Comparison of ENCODE assay signal across 8 cellular contexts in the genomic region with DNA sequence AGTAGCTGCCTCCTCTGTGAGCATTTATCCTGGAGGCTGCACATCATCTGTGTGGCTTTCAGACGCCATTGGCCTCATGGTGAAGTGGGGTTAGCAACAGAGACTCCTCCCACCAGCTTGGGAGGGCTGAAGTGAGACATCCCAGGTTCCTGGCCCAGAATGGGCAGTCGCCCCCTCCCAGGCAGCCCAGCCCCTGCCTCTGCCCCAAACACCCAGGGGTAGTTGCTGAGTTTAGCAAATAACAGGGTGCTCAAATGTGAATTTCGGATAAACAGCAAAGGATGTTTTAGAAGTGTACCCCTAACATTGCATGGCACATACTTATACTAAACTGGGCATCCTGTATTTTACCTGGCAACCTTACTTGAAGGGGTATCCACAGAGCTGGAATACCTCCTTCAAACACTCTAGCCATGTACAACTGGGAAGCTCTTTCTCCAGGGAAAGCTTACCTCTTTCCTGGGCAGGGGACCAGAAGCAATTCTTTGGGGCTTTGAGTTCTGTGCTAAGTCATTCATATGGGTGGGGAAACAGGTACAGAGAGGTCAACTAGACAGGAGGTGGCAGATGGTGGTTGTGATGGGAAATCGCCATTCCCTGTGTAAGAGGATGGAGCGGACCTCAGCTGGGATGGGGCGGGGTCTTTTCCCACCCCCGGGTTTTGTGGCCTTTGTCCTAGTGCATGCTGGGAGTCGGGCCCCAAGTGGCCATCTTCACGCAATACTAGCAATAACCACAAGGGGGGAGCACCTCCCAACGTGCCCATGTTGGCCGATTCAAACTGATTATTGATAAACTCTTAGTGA. TPM values are rescaled to one million over a fixed set of nuclear protein-coding genes. Genes with fewer than 3 reads are reported as not detected.
DNase-seq lines count a peak whose midpoint lies in the region; ATAC-seq, FAIRE-seq and TF ChIP-seq lines count a peak whose summit lies in the region.

No MANE protein-coding gene starts in this region.

- peak; percentile 98 for TF ChIP-seq POLR2A in GM12891 (IDR thresholded peaks at IDR 0.05; ENCODE audit: low read depth, low read length)
- no peak for TF ChIP-seq POLR2A in transverse colon (IDR thresholded peaks at IDR 0.05)

- no peak overlapping the region for H2BK120ac ChIP-seq in mesenchymal stem cell (ENCODE audit: low read depth, low read length)

- peak overlapping the region; percentile 78 for H3K9ac ChIP-seq in mesenchymal stem cell (ENCODE audit: low read length)

- H3K4me3 ChIP-seq in AG04449 (ENCODE audit: low read depth, low read length) = no peak overlapping the region
- H3K4me3 ChIP-seq in dorsolateral prefrontal cortex = no peak overlapping the region
- H3K4me3 ChIP-seq in mesenchymal stem cell (ENCODE audit: insufficient read depth in 1 of 2, low read depth in 1 of 2, low read length in 2 of 2) = peak overlapping the region; percentile 4 to 21
- H3K4me3 ChIP-seq in transverse colon = no peak overlapping the region

- no peaks in the 10 kb centered on the region for H3K36me3 Mint-ChIP-seq in WTC11

- peak overlapping the region; percentile 56 for H3K4me3 Mint-ChIP-seq in WTC11

- H2BK5ac ChIP-seq in mesenchymal stem cell (ENCODE audit: low read depth, low read length, poor library complexity, severe bottlenecking) = no peak overlapping the region

- ATAC-seq in WTC11 (peak; percentile 90), HG03135 (IDR thresholded peaks at IDR 0.05; ENCODE audit: unreplicated experiment) (no peak)

- DNase-seq in AG04449 (ENCODE audit: low read depth, low spot score) (no peak), GM12891 (ENCODE audit: insufficient read length, low spot score) (no peak), NCI-H1930 (lab: John Stamatoyannopoulos, UW) (peak; percentile 61 to 65), WTC11 (ENCODE audit: low spot score) (peak; percentile 85), dorsolateral prefrontal cortex (peak in 7 of 10 donors; percentile 14 to 62 (median 59)), mesenchymal stem cell (peak; percentile 62), transverse colon (peak; percentile 48)

- peak overlapping the region in 1 of 2 experiments; percentile 5 for H2BK12ac ChIP-seq in mesenchymal stem cell (ENCODE audit: low read length in 2 of 2)

- no peak overlapping the region for H2AK5ac ChIP-seq in mesenchymal stem cell (ENCODE audit: low read length, severe bottlenecking)

- H3K27ac ChIP-seq in dorsolateral prefrontal cortex = peak overlapping the region in 25 of 59 donors; percentile 1 to 76 (median 48)
- H3K27ac ChIP-seq in mesenchymal stem cell (ENCODE audit: low read length, poor library complexity, severe bottlenecking) = no peak overlapping the region
- H3K27ac ChIP-seq in transverse colon = no peak overlapping the region

- H3K4ac ChIP-seq in mesenchymal stem cell (ENCODE audit: low read depth in 1 of 2, low read length in 2 of 2) = no peak overlapping the region

- peak overlapping the region; percentile 57 for H4K8ac ChIP-seq in mesenchymal stem cell (ENCODE audit: low read length)

- WGBS in mesenchymal stem cell = 22% methylated on average over 10 of the region's 11 CpGs
- WGBS in transverse colon (ENCODE audit: low coverage in 1 of 2), 2 donors = 8 to 21% methylated on average over 2 to 11 of the region's 11 CpGs

- H3K9me3 ChIP-seq in mesenchymal stem cell (ENCODE audit: control insufficient read depth, low read length) (no peaks in the 10 kb centered on the region), transverse colon (no peaks in the 10 kb centered on the region)

- intact Hi-C loops in dorsolateral prefrontal cortex (cut with DNase I) = loop anchor here (5.0 to 10.0 kb wide), 2 partner anchors 42 to 160 kb away; a partner anchor contains a TSS
- intact Hi-C loops in transverse colon (cut with DNase I; ENCODE audit: low total_unique reads) = no loop called here

- H3K27me3 ChIP-seq in dorsolateral prefrontal cortex (no peaks in the 10 kb centered on the region), mesenchymal stem cell (ENCODE audit: control insufficient read depth in 1 of 2, insufficient read depth in 1 of 2, low read length in 2 of 2) (peaks cover 4 to 5% of the 10 kb centered on the region in 2 experiments), transverse colon (no peaks in the 10 kb centered on the region)

- peaks cover 7% of the 10 kb centered on the region for H3K4me1 Mint-ChIP-seq in WTC11

- H4K91ac ChIP-seq in mesenchymal stem cell (ENCODE audit: low read length) = peak overlapping the region; percentile 54

- peak; percentile 75 for TF ChIP-seq CTCF in AG04449 (IDR thresholded peaks at IDR 0.05; ENCODE audit: insufficient read depth, low read length, missing control alignments)
- peak; percentile 91 for TF ChIP-seq CTCF in WTC11 (IDR thresholded peaks at IDR 0.05)
- peak; percentile 57 to 92 (median 81) for TF ChIP-seq CTCF in dorsolateral prefrontal cortex (IDR thresholded peaks at IDR 0.05 in 54 of 56, conservative IDR thresholded peaks at IDR 0.05 in 2 of 56; ENCODE audit: low read depth in 1 of 56, partially characterized antibody in 56 of 56)
- TF ChIP-seq CTCF in transverse colon (IDR thresholded peaks at IDR 0.05) = peak; percentile 62 to 74 (median 71)

- H3K23ac ChIP-seq in mesenchymal stem cell (ENCODE audit: low read length in 2 of 2) = no peak overlapping the region

- peak overlapping the region; percentile 33 for H2BK15ac ChIP-seq in mesenchymal stem cell (ENCODE audit: low read depth, poor library complexity, severe bottlenecking)

- no peak overlapping the region for H3K18ac ChIP-seq in mesenchymal stem cell (ENCODE audit: low read depth in 1 of 2, low read length in 2 of 2)

- H3K36me3 ChIP-seq in mesenchymal stem cell (ENCODE audit: control insufficient read depth in 1 of 2, insufficient read depth in 2 of 2, low read depth in 1 of 2, low read length in 2 of 2) = no peaks in the 10 kb centered on the region
- no peaks in the 10 kb centered on the region for H3K36me3 ChIP-seq in transverse colon

- H3K4me1 ChIP-seq in mesenchymal stem cell (ENCODE audit: control insufficient read depth, insufficient read depth, low read depth, low read length) = peaks cover 6% of the 10 kb centered on the region
- H3K4me1 ChIP-seq in transverse colon = no peaks in the 10 kb centered on the region

- H3K9me3 Mint-ChIP-seq in WTC11 = no peaks in the 10 kb centered on the region

- H2AFZ ChIP-seq in mesenchymal stem cell (ENCODE audit: low read depth, low read length) = no peak overlapping the region

- H3K4me2 ChIP-seq in mesenchymal stem cell (ENCODE audit: low read length, poor library complexity, severe bottlenecking) = no peak overlapping the region

- TF ChIP-seq EP300 in transverse colon (IDR thresholded peaks at IDR 0.05; ENCODE audit: low read depth) = no peak

- no peaks in the 10 kb centered on the region; the same call in 1 of the 2 replicates for H3K27me3 Mint-ChIP-seq in WTC11 (ENCODE audit: low read depth)

- in situ Hi-C loops in transverse colon (cut with MboI; ENCODE audit: low pct_ligation_motif_present in 1 of 4, low pct_unique_long_range_greater_than_20kb in 1 of 4, low sequenced_read_pairs in 3 of 4) = no loop called here

- POLR2A ChIA-PET in AG04449 (lab: Yijun Ruan, JAX) = interaction anchor here (0.8 kb wide), 1 partner anchor 48 kb away, joined by 3 read pairs; a partner anchor contains a TSS
- POLR2A ChIA-PET in WTC11 (lab: Charles Lee) = interaction anchor here (1.1 kb wide), 1 partner anchor 48 kb away, joined by 4 read pairs; a partner anchor contains a TSS

- no peak overlapping the region for H3K14ac ChIP-seq in mesenchymal stem cell (ENCODE audit: low read length in 2 of 2)

- H3K79me1 ChIP-seq in mesenchymal stem cell (replicated peaks; ENCODE audit: low read length, poor library complexity, severe bottlenecking) = no peaks in the 10 kb centered on the region

- FAIRE-seq in GM12891 (lab: Jason Lieb, UNC) = peak; percentile 90

- H3K27ac Mint-ChIP-seq in WTC11 = no peak overlapping the region

- CTCF ChIA-PET in AG04449 (lab: Yijun Ruan, JAX) (interaction anchor here (0.7 to 10.7 kb wide), 19 partner anchors 11 to 311 kb away, joined by 3 to 88 read pairs (median 4); a partner anchor contains a TSS), WTC11 (lab: Charles Lee) (interaction anchor here (0.8 to 3.4 kb wide), 30 partner anchors 9 to 283 kb away, joined by 3 to 38 read pairs (median 6); a partner anchor contains a TSS)

TF ChIP-seq in GM12891, 5 proteins besides CTCF, POLR2A, EP300 and RAD21:
- TF ChIP-seq POLR2AphosphoS5 (IDR thresholded peaks at IDR 0.05; ENCODE audit: low read depth, low read length) = peak; percentile 94
- TF ChIP-seq POU2F2 (IDR thresholded peaks at IDR 0.05; ENCODE audit: low read depth, low read length) = peak; percentile 86
- TF ChIP-seq TAF1 (IDR thresholded peaks at IDR 0.05; ENCODE audit: low read depth, low read length) = no peak
- no peak for TF ChIP-seq PAX5 (IDR thresholded peaks at IDR 0.05; ENCODE audit: insufficient read depth, low read length, severe bottlenecking)

TF ChIP-seq in WTC11, 78 proteins besides CTCF, POLR2A, EP300 and RAD21 (continues in another document):
- no peak for TF ChIP-seq CREM (CRISPR knock-in tag; IDR thresholded peaks at IDR 0.05)

RNA-seq across cellular contexts. Expression of a gene that starts 19.3 kb away (rescaled TPM):
- 60.6 TPM for polyA plus RNA-seq in GM12891 (2012; ENCODE audit: low read depth, missing spikeins)
- total RNA-seq in WTC11 (2021) = 75.0 to 78.7 TPM (median 75.5 TPM) in 3 replicates
- 10 to 100 TPM in 3 of 120 experiments, 1 to 10 TPM in 117; 1.3 to 14.2 (median 4.0) TPM for total RNA-seq in dorsolateral prefrontal cortex
- polyA plus RNA-seq in mesenchymal stem cell (2013, experiment 1 of 2) = 7.4 TPM
- polyA plus RNA-seq in mesenchymal stem cell (2013, experiment 2 of 2) = 6.4 TPM
- total RNA-seq in transverse colon = 10 to 100 TPM in 3 of 4 donors, 1 to 10 TPM in 1; 2.0 to 48.6 (median 21.4) TPM

RNA-seq across cellular contexts. Expression of a gene that starts 27.0 kb away (rescaled TPM):
- not detected for polyA plus RNA-seq in GM12891 (2012; ENCODE audit: low read depth, missing spikeins)
- total RNA-seq in WTC11 (2021) (not detected in 3 replicates), dorsolateral prefrontal cortex (under 1 TPM in 3 of 120 experiments, not detected in 117; 0.22 to 0.66 (median 0.25) TPM), transverse colon (not detected)
- not detected for polyA plus RNA-seq in mesenchymal stem cell (2013, experiment 1 of 2)
- not detected for polyA plus RNA-seq in mesenchymal stem cell (2013, experiment 2 of 2)

RNA-seq across cellular contexts. Expression of a gene that starts 48.0 kb away (rescaled TPM):
- polyA plus RNA-seq in GM12891 (2012; ENCODE audit: low read depth, missing spikeins) = 0.46 TPM
- 2.4 to 3.9 TPM (median 3.9 TPM) in 3 replicates for total RNA-seq in WTC11 (2021)
- total RNA-seq in dorsolateral prefrontal cortex = 100 to 1,000 TPM in 7 of 120 experiments, 10 to 100 TPM in 113; 48.9 to 142 (median 72.0) TPM
- polyA plus RNA-seq in mesenchymal stem cell (2013, experiment 1 of 2) = 5.6 TPM
- polyA plus RNA-seq in mesenchymal stem cell (2013, experiment 2 of 2) = 4.8 TPM
- total RNA-seq in transverse colon = 1 to 10 TPM in 3 of 4 donors, not detected in 1; 2.2 to 5.5 (median 4.5) TPM

RNA-seq across cellular contexts. Expression of a gene that starts 57.6 kb away (rescaled TPM):
- 4.6 TPM for polyA plus RNA-seq in GM12891 (2012; ENCODE audit: low read depth, missing spikeins)
- total RNA-seq in WTC11 (2021) (25.4 to 28.6 TPM (median 27.6 TPM) in 3 replicates), dorsolateral prefrontal cortex (10 to 100 TPM; 18.9 to 55.4 (median 34.4) TPM), transverse colon (10 to 100 TPM in 2 of 4 donors, 1 to 10 TPM in 2; 3.2 to 65.5 (median 9.8) TPM)
- 5.1 TPM for polyA plus RNA-seq in mesenchymal stem cell (2013, experiment 1 of 2)
- polyA plus RNA-seq in mesenchymal stem cell (2013, experiment 2 of 2) = 7.0 TPM

Comparison
In these comparisons a context has a peak if more than half of its experiments do, and no peak if none do; other contexts are left out.
1. DNase-seq: peak in NCI-H1930 (2 of 2), WTC11 (single experiment), dorsolateral prefrontal cortex (7 of 10), mesenchymal stem cell (single experiment) and transverse colon (single experiment); none in AG04449 (single experiment) and GM12891 (single experiment).
2. H3K4me3 ChIP-seq: peak in mesenchymal stem cell (2 of 2); none in AG04449 (single experiment), dorsolateral prefrontal cortex (0 of 59) and transverse colon (0 of 4).
3. RNA of a gene that starts 48.0 kb away (total RNA-seq): 48.9 to 142 TPM in dorsolateral prefrontal cortex; 2.2 to 5.5 TPM in transverse colon and 2.4 to 3.9 TPM in WTC11; every median in the first group is over 4 times any median in the second.
4. Peak in every context shown above with its lines, with median percentiles within 50 percentile points of each other: CTCF ChIP-seq.